ENCODE assay signal across 3 cellular contexts in genomic region chr1:87521446-87521845, GRCh38.
"Had no signal": no experiment of that assay in that cellular context is flagged by ENCODE, and none has a peak within 500 bp of the region (broad histone marks: within the 10 kb centered on the region; RNA-seq: fewer than 3 reads in every experiment).

No MANE protein-coding gene starts in this region.

- ATAC-seq: GM12878 had no signal

- DNase-seq: GDM1, GF-D8 had no signal

- H3K4me3 ChIP-seq: GM12878 had no signal
